1 cellular context compared by ENCODE assay signal in genomic region chr16:81480856-81481821, GRCh38.
TF ChIP-seq lines count a peak whose summit lies in the region.

No MANE protein-coding gene starts in this region.

TF ChIP-seq in K562, 482 proteins besides CTCF, POLR2A, EP300 and RAD21 (continued from another document and continues in another):
- TF ChIP-seq E2F5 (CRISPR knock-in tag; IDR thresholded peaks at IDR 0.05) = no peak
- TF ChIP-seq E2F4 (CRISPR knock-in tag; IDR thresholded peaks at IDR 0.05; ENCODE audit: low read depth) = no peak
- TF ChIP-seq CBX5 (IDR thresholded peaks at IDR 0.05; ENCODE audit: borderline replicate concordance, low read depth) = 0 out of 2 replicates have a peak, but pooled peaks have one; percentile 26
- TF ChIP-seq RBM22 (IDR thresholded peaks at IDR 0.05; ENCODE audit: low read depth, low read length, poor library complexity, severe bottlenecking) = no peak
- no peak for TF ChIP-seq ILF3 (IDR thresholded peaks at IDR 0.05; ENCODE audit: borderline replicate concordance)
- TF ChIP-seq MECOM (CRISPR knock-in tag; IDR thresholded peaks at IDR 0.05) = peak; percentile 93
- TF ChIP-seq KDM1A (IDR thresholded peaks at IDR 0.05) = peak; percentile 58 to 84
- TF ChIP-seq BRF1 (IDR thresholded peaks at IDR 0.05; ENCODE audit: borderline replicate concordance, extremely low read depth, insufficient read length) = no peak
- TF ChIP-seq, protein P1, sequence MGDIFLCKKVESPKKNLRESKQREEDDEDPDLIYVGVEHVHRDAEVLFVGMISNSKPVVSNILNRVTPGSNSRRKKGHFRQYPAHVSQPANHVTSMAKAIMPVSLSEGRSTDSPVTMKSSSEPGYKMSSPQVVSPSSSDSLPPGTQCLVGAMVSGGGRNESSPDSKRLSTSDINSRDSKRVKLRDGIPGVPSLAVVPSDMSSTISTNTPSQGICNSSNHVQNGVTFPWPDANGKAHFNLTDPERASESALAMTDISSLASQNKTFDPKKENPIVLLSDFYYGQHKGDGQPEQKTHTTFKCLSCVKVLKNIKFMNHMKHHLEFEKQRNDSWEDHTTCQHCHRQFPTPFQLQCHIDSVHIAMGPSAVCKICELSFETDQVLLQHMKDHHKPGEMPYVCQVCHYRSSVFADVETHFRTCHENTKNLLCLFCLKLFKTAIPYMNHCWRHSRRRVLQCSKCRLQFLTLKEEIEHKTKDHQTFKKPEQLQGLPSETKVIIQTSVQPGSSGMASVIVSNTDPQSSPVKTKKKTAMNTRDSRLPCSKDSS (IDR thresholded peaks at IDR 0.05; ENCODE audit: low read depth, partially characterized antibody) = no peak
- 0 out of 2 replicates have a peak, but pooled peaks have one; percentile 59 for TF ChIP-seq MEF2D (tag; conservative IDR thresholded peaks at IDR 0.05; ENCODE audit: low read depth)
- TF ChIP-seq ESRRA (IDR thresholded peaks at IDR 0.05; ENCODE audit: borderline replicate concordance, low read depth) = peak; percentile 82; the same call in 1 of the 2 replicates
- TF ChIP-seq ZZZ3 (IDR thresholded peaks at IDR 0.05) = no peak
- TF ChIP-seq, protein P2, sequence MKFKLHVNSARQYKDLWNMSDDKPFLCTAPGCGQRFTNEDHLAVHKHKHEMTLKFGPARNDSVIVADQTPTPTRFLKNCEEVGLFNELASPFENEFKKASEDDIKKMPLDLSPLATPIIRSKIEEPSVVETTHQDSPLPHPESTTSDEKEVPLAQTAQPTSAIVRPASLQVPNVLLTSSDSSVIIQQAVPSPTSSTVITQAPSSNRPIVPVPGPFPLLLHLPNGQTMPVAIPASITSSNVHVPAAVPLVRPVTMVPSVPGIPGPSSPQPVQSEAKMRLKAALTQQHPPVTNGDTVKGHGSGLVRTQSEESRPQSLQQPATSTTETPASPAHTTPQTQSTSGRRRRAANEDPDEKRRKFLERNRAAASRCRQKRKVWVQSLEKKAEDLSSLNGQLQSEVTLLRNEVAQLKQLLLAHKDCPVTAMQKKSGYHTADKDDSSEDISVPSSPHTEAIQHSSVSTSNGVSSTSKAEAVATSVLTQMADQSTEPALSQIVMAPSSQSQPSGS (CRISPR knock-in tag; IDR thresholded peaks at IDR 0.05) = no peak
- peak; percentile 90 for TF ChIP-seq MEIS2 (IDR thresholded peaks at IDR 0.05; ENCODE audit: partially characterized antibody)
- TF ChIP-seq CC2D1A (IDR thresholded peaks at IDR 0.05) = no peak
- no peak for TF ChIP-seq ZKSCAN1 (IDR thresholded peaks at IDR 0.05; ENCODE audit: low read depth, low read length)
- no peak for TF ChIP-seq C11orf30 (IDR thresholded peaks at IDR 0.05; ENCODE audit: low read depth)
- TF ChIP-seq SLC30A9 (CRISPR knock-in tag; IDR thresholded peaks at IDR 0.05) = no peak
- TF ChIP-seq, protein P3, sequence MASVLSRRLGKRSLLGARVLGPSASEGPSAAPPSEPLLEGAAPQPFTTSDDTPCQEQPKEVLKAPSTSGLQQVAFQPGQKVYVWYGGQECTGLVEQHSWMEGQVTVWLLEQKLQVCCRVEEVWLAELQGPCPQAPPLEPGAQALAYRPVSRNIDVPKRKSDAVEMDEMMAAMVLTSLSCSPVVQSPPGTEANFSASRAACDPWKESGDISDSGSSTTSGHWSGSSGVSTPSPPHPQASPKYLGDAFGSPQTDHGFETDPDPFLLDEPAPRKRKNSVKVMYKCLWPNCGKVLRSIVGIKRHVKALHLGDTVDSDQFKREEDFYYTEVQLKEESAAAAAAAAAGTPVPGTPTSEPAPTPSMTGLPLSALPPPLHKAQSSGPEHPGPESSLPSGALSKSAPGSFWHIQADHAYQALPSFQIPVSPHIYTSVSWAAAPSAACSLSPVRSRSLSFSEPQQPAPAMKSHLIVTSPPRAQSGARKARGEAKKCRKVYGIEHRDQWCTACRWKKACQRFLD (CRISPR knock-in tag; IDR thresholded peaks at IDR 0.05) = peak; percentile 92
- TF ChIP-seq FOSL1 (tag; conservative IDR thresholded peaks at IDR 0.05) = peak; percentile 57; the same call in 1 of the 2 replicates
- TF ChIP-seq, protein P4, sequence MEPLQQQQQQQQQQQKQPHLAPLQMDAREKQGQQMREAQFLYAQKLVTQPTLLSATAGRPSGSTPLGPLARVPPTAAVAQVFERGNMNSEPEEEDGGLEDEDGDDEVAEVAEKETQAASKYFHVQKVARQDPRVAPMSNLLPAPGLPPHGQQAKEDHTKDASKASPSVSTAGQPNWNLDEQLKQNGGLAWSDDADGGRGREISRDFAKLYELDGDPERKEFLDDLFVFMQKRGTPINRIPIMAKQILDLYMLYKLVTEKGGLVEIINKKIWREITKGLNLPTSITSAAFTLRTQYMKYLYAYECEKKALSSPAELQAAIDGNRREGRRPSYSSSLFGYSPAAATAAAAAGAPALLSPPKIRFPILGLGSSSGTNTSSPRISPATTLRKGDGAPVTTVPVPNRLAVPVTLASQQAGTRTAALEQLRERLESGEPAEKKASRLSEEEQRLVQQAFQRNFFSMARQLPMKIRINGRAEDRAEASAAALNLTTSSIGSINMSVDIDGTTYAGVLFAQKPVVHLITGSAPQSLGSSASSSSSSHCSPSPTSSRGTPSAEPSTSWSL (CRISPR knock-in tag; IDR thresholded peaks at IDR 0.05; ENCODE audit: borderline replicate concordance) = no peak
- TF ChIP-seq ZBED1 (IDR thresholded peaks at IDR 0.05) = no peak
- no peak for TF ChIP-seq FOXO4 (CRISPR knock-in tag; IDR thresholded peaks at IDR 0.05)
- TF ChIP-seq OTX1 (CRISPR knock-in tag; IDR thresholded peaks at IDR 0.05) = no peak
- TF ChIP-seq, protein P5, sequence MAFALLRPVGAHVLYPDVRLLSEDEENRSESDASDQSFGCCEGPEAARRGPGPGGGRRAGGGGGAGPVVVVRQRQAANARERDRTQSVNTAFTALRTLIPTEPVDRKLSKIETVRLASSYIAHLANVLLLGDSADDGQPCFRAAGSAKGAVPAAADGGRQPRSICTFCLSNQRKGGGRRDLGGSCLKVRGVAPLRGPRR (CRISPR knock-in tag; IDR thresholded peaks at IDR 0.05) = no peak
- TF ChIP-seq ZNF445 (CRISPR knock-in tag; IDR thresholded peaks at IDR 0.05; ENCODE audit: low read depth) = no peak
- TF ChIP-seq TRIM28 (IDR thresholded peaks at IDR 0.05) = no peak
- no peak for TF ChIP-seq PPARD (CRISPR knock-in tag; IDR thresholded peaks at IDR 0.05)
- no peak for TF ChIP-seq HDAC6 (IDR thresholded peaks at IDR 0.05; ENCODE audit: low read depth, low read length)
- TF ChIP-seq, protein P6, sequence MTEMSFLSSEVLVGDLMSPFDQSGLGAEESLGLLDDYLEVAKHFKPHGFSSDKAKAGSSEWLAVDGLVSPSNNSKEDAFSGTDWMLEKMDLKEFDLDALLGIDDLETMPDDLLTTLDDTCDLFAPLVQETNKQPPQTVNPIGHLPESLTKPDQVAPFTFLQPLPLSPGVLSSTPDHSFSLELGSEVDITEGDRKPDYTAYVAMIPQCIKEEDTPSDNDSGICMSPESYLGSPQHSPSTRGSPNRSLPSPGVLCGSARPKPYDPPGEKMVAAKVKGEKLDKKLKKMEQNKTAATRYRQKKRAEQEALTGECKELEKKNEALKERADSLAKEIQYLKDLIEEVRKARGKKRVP (CRISPR knock-in tag; IDR thresholded peaks at IDR 0.05) = peak; percentile 72
- peak; percentile 92 for TF ChIP-seq RREB1 (CRISPR knock-in tag; IDR thresholded peaks at IDR 0.05)
- TF ChIP-seq ZNF24 (IDR thresholded peaks at IDR 0.05) = peak; percentile 33; the same call in 1 of the 2 replicates
- TF ChIP-seq CBX8 (IDR thresholded peaks at IDR 0.05; ENCODE audit: borderline replicate concordance, extremely low read depth, low read depth, low read length, poor library complexity, severe bottlenecking) = no peak
- TF ChIP-seq MEF2A (IDR thresholded peaks at IDR 0.05; ENCODE audit: control insufficient read depth, low read depth, low read length) = 0 out of 2 replicates have a peak, but pooled peaks have one; percentile 41
- no peak for TF ChIP-seq TAL1 (IDR thresholded peaks at IDR 0.05)
- no peak for TF ChIP-seq ZNF431 (CRISPR knock-in tag; IDR thresholded peaks at IDR 0.05)
- no peak for TF ChIP-seq ARID4B (CRISPR knock-in tag; IDR thresholded peaks at IDR 0.05)
- TF ChIP-seq RBFOX2 (IDR thresholded peaks at IDR 0.05; ENCODE audit: low read depth, low read length) = 0 out of 2 replicates have a peak, but pooled peaks have one; percentile 21
- no peak for TF ChIP-seq ZNF695 (CRISPR knock-in tag; IDR thresholded peaks at IDR 0.05)
- peak; percentile 29; the same call in 1 of the 2 replicates for TF ChIP-seq EP400 (IDR thresholded peaks at IDR 0.05)
- no peak for TF ChIP-seq CREBBP (IDR thresholded peaks at IDR 0.05; ENCODE audit: low read depth, low read length)
